In genomic region chr5:53031695-53032096, GRCh38 we compare ENCODE assay signal across 8 cellular contexts. TPM values are rescaled to one million over a fixed set of nuclear protein-coding genes. Genes with fewer than 3 reads are reported as not detected.
A peak's percentile ranks its signal among the peaks of the same experiment; 100 is the strongest.
DNase-seq lines count a peak whose midpoint lies in the region; ATAC-seq and TF ChIP-seq lines count a peak whose summit lies in the region.

No MANE protein-coding gene starts in this region.

- TF ChIP-seq CTCF in left ventricle myocardium inferior (IDR thresholded peaks at IDR 0.05; ENCODE audit: borderline replicate concordance): no peak
- no peak for TF ChIP-seq CTCF in uterus (IDR thresholded peaks at IDR 0.05)

- H3K4me1 ChIP-seq in left ventricle myocardium inferior: peaks cover 19% of the 10 kb centered on the region
- no peaks in the 10 kb centered on the region for H3K4me1 ChIP-seq in uterus

- intact Hi-C loops in left ventricle myocardium inferior (cut with micrococcal nuclease) (no loop called here), Right ventricle myocardium superior (cut with DNase I) (no loop called here), uterus (cut with DNase I; ENCODE audit: low total_unique reads) (no loop called here)

- ATAC-seq in Right ventricle myocardium superior (ENCODE audit: poor library complexity): no peak
- ATAC-seq in GM19023 (IDR thresholded peaks at IDR 0.05; ENCODE audit: unreplicated experiment): no peak

- DNase-seq in left ventricle myocardium inferior (no peak), Right ventricle myocardium superior (no peak), iris pigment epithelial cell (ENCODE audit: low read depth) (peak; percentile 97), uterus (no peak), HUDEP-2 (lab: John Stamatoyannopoulos, UW; ENCODE audit: unreplicated experiment in 76 of 76) (no peak)
- DNase-seq in activated naive CD4-positive, alpha-beta T cell treated with anti-CD3 and anti-CD28 coated beads, Interleukin-2, amount 50 U/mL, for 16 hours: peak; percentile 32
- no peak for DNase-seq in activated CD8-positive, alpha-beta memory T cell treated with anti-CD3 and anti-CD28 coated beads, Interleukin-2, amount 50 U/mL, for 4 hours

- no peak overlapping the region for H3K4me3 ChIP-seq in left ventricle myocardium inferior
- no peak overlapping the region for H3K4me3 ChIP-seq in uterus

- H3K27ac ChIP-seq in left ventricle myocardium inferior (replicated peaks) (peak overlapping the region; percentile 37), uterus (peak overlapping the region; percentile 24 to 54)

- H3K27me3 ChIP-seq in left ventricle myocardium inferior (ENCODE audit: low read depth) (no peaks in the 10 kb centered on the region), uterus (no peaks in the 10 kb centered on the region)

- H3K9me3 ChIP-seq in left ventricle myocardium inferior (replicated peaks): no peaks in the 10 kb centered on the region
- H3K9me3 ChIP-seq in uterus: no peaks in the 10 kb centered on the region

- H3K36me3 ChIP-seq in left ventricle myocardium inferior: no peaks in the 10 kb centered on the region
- H3K36me3 ChIP-seq in uterus: no peaks in the 10 kb centered on the region

- no peak for TF ChIP-seq POLR2A in uterus (IDR thresholded peaks at IDR 0.05)

RNA-seq across cellular contexts. Expression of gene ITGA2, which starts 42.5 kb away (rescaled TPM):
- total RNA-seq in left ventricle myocardium inferior (0.80 TPM), Right ventricle myocardium superior (0.97 TPM), uterus (10 to 100 TPM in 1 of 4 donors, 1 to 10 TPM in 3; 1.3 to 22.4 (median 4.5) TPM)

Comparison
In these comparisons a context has a peak if more than half of its experiments do, and no peak if none do; other contexts are left out.
1. DNase-seq: peak in activated naive CD4-positive, alpha-beta T cell treated with anti-CD3 and anti-CD28 coated beads, Interleukin-2, amount 50 U/mL, for 16 hours (single experiment) and iris pigment epithelial cell (single experiment); none in left ventricle myocardium inferior (single experiment), Right ventricle myocardium superior (single experiment), uterus (0 of 2), HUDEP-2 (0 of 76) and activated CD8-positive, alpha-beta memory T cell treated with anti-CD3 and anti-CD28 coated beads, Interleukin-2, amount 50 U/mL, for 4 hours (single experiment).